ENCODE assay signal across 7 cellular contexts in the genomic region with DNA sequence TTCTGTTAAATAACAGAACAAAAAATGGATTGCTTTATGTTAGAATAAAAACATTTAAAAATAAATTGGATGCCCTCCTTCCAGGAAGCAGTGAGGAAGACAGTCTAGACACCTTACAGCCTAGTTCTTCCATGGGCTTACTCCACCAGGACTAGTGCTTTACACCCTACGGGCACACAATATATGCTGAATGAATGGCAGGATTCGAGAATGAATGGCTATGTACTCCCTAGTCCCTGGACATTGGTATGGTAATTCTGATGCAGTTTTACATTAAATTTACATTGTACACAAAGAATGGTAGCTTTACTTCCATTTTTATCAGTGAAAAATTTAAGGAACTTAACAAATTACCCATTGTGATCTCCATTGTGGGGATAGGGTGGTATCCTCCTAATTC.
"Had no signal": no experiment of that assay in that cellular context is flagged by ENCODE, and none has a peak within 500 bp of the region (broad histone marks: within the 10 kb centered on the region; RNA-seq: fewer than 3 reads in every experiment).

No MANE protein-coding gene starts in this region.

- DNase-seq: GDM1, GF-D8 had no signal

- H3K4me3 ChIP-seq: GM12878 had no signal

- ATAC-seq: GM12878 had no signal

- FAIRE-seq: G401.6, GM12878, GM12891, GM18507, GM19239 had no signal
